ENCODE assay signal across 11 cellular contexts in genomic region chr7:23529262-23529859, GRCh38. TPM values are rescaled to one million over a fixed set of nuclear protein-coding genes. Genes with fewer than 3 reads are reported as not detected.
DNase-seq lines count a peak whose midpoint lies in the region; ATAC-seq, FAIRE-seq and TF ChIP-seq lines count a peak whose summit lies in the region.
"Had no signal": no experiment of that assay in that cellular context is flagged by ENCODE, and none has a peak within 500 bp of the region (broad histone marks: within the 10 kb centered on the region; RNA-seq: fewer than 3 reads in every experiment).

No MANE protein-coding gene starts in this region.

- no peak for FAIRE-seq in small intestine (lab: Jason Lieb, UNC)

- no peak overlapping the region for H3K27ac ChIP-seq in small intestine (ENCODE audit: low read depth in 1 of 2, low read length in 1 of 2)

- no peaks in the 10 kb centered on the region for H3K36me3 ChIP-seq in small intestine (ENCODE audit: control insufficient read depth in 2 of 2, insufficient read depth in 2 of 2, low read length in 2 of 2)

- ATAC-seq in activated T-cell treated with anti-CD3 and anti-CD28 coated beads, Interleukin-2, amount 50 U/mL, for 72 hours (replicated peaks in 1 of 2) = no peak
- no peak for ATAC-seq in stimulated activated memory B cell treated with anti-CD40 and anti-IgM and Interleukin-4, amounts not matched to agents 10 μg/mL and 1 μg/mL and 100 μg/mL, for 72 hours

- peak overlapping the region in 1 of 2 donors; percentile 23 for H3K4me3 ChIP-seq in small intestine (ENCODE audit: low read depth in 1 of 2, low read length in 2 of 2)

- peak overlapping the region; percentile 100 for H3K4me3 Mint-ChIP-seq in activated T-cell treated with anti-CD3 and anti-CD28 coated beads, Interleukin-2, amount 50 U/mL, for 72 hours
- H3K4me3 Mint-ChIP-seq in activated CD4-positive, alpha-beta memory T cell treated with anti-CD3 and anti-CD28 coated beads for 36 hours = peak overlapping the region; percentile 100
- peak overlapping the region; percentile 99 for H3K4me3 Mint-ChIP-seq in glutamatergic neuron (ENCODE audit: unreplicated experiment)
- peak overlapping the region; percentile 99 for H3K4me3 Mint-ChIP-seq in stimulated activated memory B cell treated with anti-CD40 and anti-IgM and Interleukin-4, amounts not matched to agents 10 μg/mL and 1 μg/mL and 100 μg/mL, for 72 hours

- CTCF ChIA-PET in activated CD4-positive, alpha-beta memory T cell treated with anti-CD3 and anti-CD28 coated beads for 36 hours (lab: Charles Lee) = interaction anchor here (0.6 to 1.7 kb wide), 4 partner anchors 17 to 256 kb away, joined by 3 to 5 read pairs (median 3); no protein-coding TSS in a partner anchor

- H3K27ac Mint-ChIP-seq in activated T-cell treated with anti-CD3 and anti-CD28 coated beads, Interleukin-2, amount 50 U/mL, for 72 hours = peak overlapping the region; percentile 54
- no peak overlapping the region for H3K27ac Mint-ChIP-seq in activated CD4-positive, alpha-beta memory T cell treated with anti-CD3 and anti-CD28 coated beads for 36 hours
- no peak overlapping the region for H3K27ac Mint-ChIP-seq in glutamatergic neuron (ENCODE audit: unreplicated experiment)
- H3K27ac Mint-ChIP-seq in stimulated activated memory B cell treated with anti-CD40 and anti-IgM and Interleukin-4, amounts not matched to agents 10 μg/mL and 1 μg/mL and 100 μg/mL, for 72 hours = peak overlapping the region; percentile 100

- 78 to 81% (median 78%) methylated on average over 18 of the region's 18 CpGs for WGBS in small intestine, 3 donors

- no peak for DNase-seq in activated T-cell treated with anti-CD3 and anti-CD28 coated beads, Interleukin-2, amount 50 U/mL, for 72 hours
- DNase-seq in activated T-cell treated with anti-CD3 and anti-CD28 coated beads, Interleukin-2, amount 50 U/mL, for 1 hour = no peak
- DNase-seq in activated CD4-positive, alpha-beta memory T cell treated with anti-CD3 and anti-CD28 coated beads for 36 hours = no peak
- no peak for DNase-seq in glutamatergic neuron
- no peak for DNase-seq in small intestine
- DNase-seq in GM13976 (ENCODE audit: low spot score) = no peak
- no peak for DNase-seq in glomerular visceral epithelial cell (ENCODE audit: extremely low spot score)
- DNase-seq: COR-L47, hippocampal formation, NCI-H748 treated with DMSO at 0.1 percent for 48 hours had no signal

- H3K27me3 Mint-ChIP-seq in activated T-cell treated with anti-CD3 and anti-CD28 coated beads, Interleukin-2, amount 50 U/mL, for 72 hours (ENCODE audit: low read depth) = no peaks in the 10 kb centered on the region
- H3K27me3 Mint-ChIP-seq in activated CD4-positive, alpha-beta memory T cell treated with anti-CD3 and anti-CD28 coated beads for 36 hours = no peaks in the 10 kb centered on the region
- peaks cover 10% of the 10 kb centered on the region for H3K27me3 Mint-ChIP-seq in glutamatergic neuron (ENCODE audit: unreplicated experiment)
- no peaks in the 10 kb centered on the region for H3K27me3 Mint-ChIP-seq in stimulated activated memory B cell treated with anti-CD40 and anti-IgM and Interleukin-4, amounts not matched to agents 10 μg/mL and 1 μg/mL and 100 μg/mL, for 72 hours

- H3K4me1 ChIP-seq in small intestine (ENCODE audit: control insufficient read depth in 2 of 2, insufficient read depth in 1 of 2, low read depth in 1 of 2, low read length in 1 of 2) = peaks cover 1 to 14% of the 10 kb centered on the region in 2 donors

- no peaks in the 10 kb centered on the region for H3K9me3 Mint-ChIP-seq in activated T-cell treated with anti-CD3 and anti-CD28 coated beads, Interleukin-2, amount 50 U/mL, for 72 hours
- H3K9me3 Mint-ChIP-seq in activated CD4-positive, alpha-beta memory T cell treated with anti-CD3 and anti-CD28 coated beads for 36 hours = no peaks in the 10 kb centered on the region
- H3K9me3 Mint-ChIP-seq in glutamatergic neuron (ENCODE audit: unreplicated experiment) = peaks cover 9% of the 10 kb centered on the region
- no peaks in the 10 kb centered on the region for H3K9me3 Mint-ChIP-seq in stimulated activated memory B cell treated with anti-CD40 and anti-IgM and Interleukin-4, amounts not matched to agents 10 μg/mL and 1 μg/mL and 100 μg/mL, for 72 hours

- in situ Hi-C loops in GM13976 (cut with MboI; ENCODE audit: low sequenced_read_pairs, unreplicated experiment) = no loop called here

- POLR2A ChIA-PET in activated CD4-positive, alpha-beta memory T cell treated with anti-CD3 and anti-CD28 coated beads for 36 hours (lab: Charles Lee) = interaction anchor here (0.6 to 1.0 kb wide), 2 partner anchors 8 to 27 kb away, joined by 3 read pairs; no protein-coding TSS in a partner anchor

- H3K4me1 Mint-ChIP-seq in activated T-cell treated with anti-CD3 and anti-CD28 coated beads, Interleukin-2, amount 50 U/mL, for 72 hours (ENCODE audit: low read depth) = peaks cover 72% of the 10 kb centered on the region
- H3K4me1 Mint-ChIP-seq in activated CD4-positive, alpha-beta memory T cell treated with anti-CD3 and anti-CD28 coated beads for 36 hours (ENCODE audit: low read depth) = peaks cover 60% of the 10 kb centered on the region
- H3K4me1 Mint-ChIP-seq in glutamatergic neuron (ENCODE audit: low read depth, unreplicated experiment) = peaks cover 24% of the 10 kb centered on the region
- H3K4me1 Mint-ChIP-seq in stimulated activated memory B cell treated with anti-CD40 and anti-IgM and Interleukin-4, amounts not matched to agents 10 μg/mL and 1 μg/mL and 100 μg/mL, for 72 hours = peaks cover 66% of the 10 kb centered on the region

- peaks cover 10 to 19% of the 10 kb centered on the region in 2 donors for H3K36me3 Mint-ChIP-seq in activated T-cell treated with anti-CD3 and anti-CD28 coated beads, Interleukin-2, amount 50 U/mL, for 72 hours (ENCODE audit: insufficient read depth in 2 of 2)
- H3K36me3 Mint-ChIP-seq in activated CD4-positive, alpha-beta memory T cell treated with anti-CD3 and anti-CD28 coated beads for 36 hours = peaks cover 23% of the 10 kb centered on the region
- H3K36me3 Mint-ChIP-seq in glutamatergic neuron (ENCODE audit: unreplicated experiment) = no peaks in the 10 kb centered on the region
- no peaks in the 10 kb centered on the region for H3K36me3 Mint-ChIP-seq in stimulated activated memory B cell treated with anti-CD40 and anti-IgM and Interleukin-4, amounts not matched to agents 10 μg/mL and 1 μg/mL and 100 μg/mL, for 72 hours

- H3K27me3 ChIP-seq in small intestine (ENCODE audit: control insufficient read depth in 2 of 2, insufficient read depth in 2 of 2, low read length in 2 of 2) = no peaks in the 10 kb centered on the region

- intact Hi-C loops in activated CD4-positive, alpha-beta memory T cell treated with anti-CD3 and anti-CD28 coated beads for 36 hours (cut with micrococcal nuclease) = no loop called here

- TF ChIP-seq CTCF in glutamatergic neuron (IDR thresholded peaks at IDR 0.05; ENCODE audit: partially characterized antibody, unreplicated experiment) = no peak
- TF ChIP-seq CTCF in GM13976 (IDR thresholded peaks at IDR 0.05; ENCODE audit: borderline replicate concordance, control extremely low read depth, extremely low read depth, insufficient read depth, missing control alignments) = no peak

- H3K9me3 ChIP-seq in small intestine (ENCODE audit: control insufficient read depth, low read depth) = no peaks in the 10 kb centered on the region

RNA-seq across cellular contexts. Expression of gene TRA2A, which starts 2.4 kb away (rescaled TPM):
- total RNA-seq in activated T-cell treated with anti-CD3 and anti-CD28 coated beads, Interleukin-2, amount 50 U/mL, for 72 hours = 10 to 100 TPM; 96.8 to 97.3 TPM
- total RNA-seq in activated CD4-positive, alpha-beta memory T cell treated with anti-CD3 and anti-CD28 coated beads for 36 hours = 10 to 100 TPM; 75.4 to 77.8 TPM
- 108 TPM for total RNA-seq in glutamatergic neuron (ENCODE audit: unreplicated experiment)
- polyA plus RNA-seq in small intestine = 10 to 100 TPM; 35.4 to 49.6 (median 45.0) TPM

RNA-seq across cellular contexts. Expression of gene IGF2BP3, which starts 59.1 kb away (rescaled TPM):
- total RNA-seq in activated T-cell treated with anti-CD3 and anti-CD28 coated beads, Interleukin-2, amount 50 U/mL, for 72 hours = 1 to 10 TPM; 2.0 to 2.6 TPM
- under 1 TPM; 0.19 to 0.24 TPM for total RNA-seq in activated CD4-positive, alpha-beta memory T cell treated with anti-CD3 and anti-CD28 coated beads for 36 hours
- total RNA-seq in glutamatergic neuron (ENCODE audit: unreplicated experiment) = 47.0 TPM
- polyA plus RNA-seq in small intestine = under 1 TPM in 1 of 3 donors, not detected in 2; 0.75 TPM

Comparison
In these comparisons a context has a peak if more than half of its experiments do, and no peak if none do; other contexts are left out.
1. H3K27ac Mint-ChIP-seq: peak in activated T-cell treated with anti-CD3 and anti-CD28 coated beads, Interleukin-2, amount 50 U/mL, for 72 hours (single experiment) and stimulated activated memory B cell treated with anti-CD40 and anti-IgM and Interleukin-4, amounts not matched to agents 10 μg/mL and 1 μg/mL and 100 μg/mL, for 72 hours (single experiment); none in activated CD4-positive, alpha-beta memory T cell treated with anti-CD3 and anti-CD28 coated beads for 36 hours (single experiment) and glutamatergic neuron (single experiment).
2. RNA of gene IGF2BP3, which starts 59.1 kb away (total RNA-seq): 47.0 TPM in glutamatergic neuron (single experiment); 2.0 to 2.6 TPM in activated T-cell treated with anti-CD3 and anti-CD28 coated beads, Interleukin-2, amount 50 U/mL, for 72 hours and 0.19 to 0.24 TPM in activated CD4-positive, alpha-beta memory T cell treated with anti-CD3 and anti-CD28 coated beads for 36 hours; every median in the first group is over 10 times any median in the second.
3. Peak in every context shown above with its lines, with median percentiles within 50 percentile points of each other: H3K4me3 Mint-ChIP-seq.